ENCODE assay signal across 8 cellular contexts in the genomic region with DNA sequence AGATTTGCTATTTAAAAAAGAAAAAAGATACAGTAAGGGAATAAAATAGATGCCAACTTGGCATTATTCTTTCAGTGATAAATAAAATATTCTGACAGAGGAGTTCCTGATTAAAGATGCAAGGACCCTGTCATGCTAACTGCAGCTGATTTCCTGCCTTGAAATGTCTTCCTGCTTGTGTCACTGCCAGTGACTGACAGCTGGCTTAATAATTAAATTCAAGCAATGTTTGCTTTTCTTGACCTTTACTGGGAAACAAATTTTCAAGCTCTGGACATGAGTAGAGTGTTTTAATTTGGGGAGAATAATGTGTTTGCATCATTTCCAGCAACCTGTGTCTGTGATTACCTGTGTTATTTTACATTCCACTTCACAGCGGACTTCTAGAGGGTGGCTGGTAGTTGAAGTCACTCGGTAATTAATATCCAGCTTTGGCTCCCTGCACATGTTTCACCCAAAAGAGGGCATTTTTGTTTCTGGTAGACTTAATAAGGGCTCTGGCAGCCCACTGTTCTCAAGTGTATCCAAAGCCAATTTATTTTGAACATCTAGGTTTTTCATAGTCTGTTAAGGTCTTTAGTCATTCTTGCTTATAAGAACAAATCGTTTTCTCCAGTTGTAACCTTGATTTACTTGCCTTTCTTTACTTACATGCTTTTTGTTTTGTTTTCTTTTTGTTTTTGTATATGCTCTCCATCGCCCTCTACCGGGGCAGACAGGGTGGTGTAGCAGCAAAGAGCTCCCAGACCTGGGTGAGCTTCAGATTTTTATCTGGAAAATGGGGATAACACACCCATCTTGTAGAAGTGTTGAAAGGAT. TPM values are rescaled to one million over a fixed set of nuclear protein-coding genes. Genes with fewer than 3 reads are reported as not detected.
DNase-seq lines count a peak whose midpoint lies in the region; ATAC-seq and TF ChIP-seq lines count a peak whose summit lies in the region.

No MANE protein-coding gene starts in this region.

- no peak overlapping the region for H3K9ac ChIP-seq in neuronal stem cell (ENCODE audit: low read depth, low read length, poor library complexity)

- no peaks in the 10 kb centered on the region for H3K79me1 ChIP-seq in neuronal stem cell (ENCODE audit: low read depth, low read length)

- H3K27me3 ChIP-seq in esophagus muscularis mucosa (no peaks in the 10 kb centered on the region), neuronal stem cell (ENCODE audit: control insufficient read depth in 3 of 3, insufficient read depth in 3 of 3, low read depth in 1 of 3, low read length in 3 of 3) (no peaks in the 10 kb centered on the region)

- H2AK5ac ChIP-seq in neuronal stem cell (ENCODE audit: low read depth, low read length), result no peak overlapping the region

- no peak overlapping the region for H3K14ac ChIP-seq in neuronal stem cell (ENCODE audit: low read length)

- H3K36me3 ChIP-seq in esophagus muscularis mucosa (no peaks in the 10 kb centered on the region), neuronal stem cell (replicated peaks in 1 of 2; ENCODE audit: control insufficient read depth in 2 of 2, insufficient read depth in 2 of 2, low read length in 2 of 2) (no peaks in the 10 kb centered on the region)

- intact Hi-C loops in esophagus muscularis mucosa (cut with DNase I), result no loop called here

- TF ChIP-seq POLR2A in esophagus muscularis mucosa (IDR thresholded peaks at IDR 0.05; ENCODE audit: low read depth), result no peak

- TF ChIP-seq EP300 in esophagus muscularis mucosa (IDR thresholded peaks at IDR 0.05), result no peak

- no peak overlapping the region for H3K4ac ChIP-seq in neuronal stem cell (ENCODE audit: low read length)

- TF ChIP-seq CTCF in esophagus muscularis mucosa (IDR thresholded peaks at IDR 0.05), result peak; percentile 40 to 67 (median 41)

- ATAC-seq in GM21723 (IDR thresholded peaks at IDR 0.05; ENCODE audit: unreplicated experiment), result peak; percentile 75
- ATAC-seq in HG03095 (IDR thresholded peaks at IDR 0.05; ENCODE audit: unreplicated experiment), result no peak
- no peak for ATAC-seq in HG02840 (IDR thresholded peaks at IDR 0.05; ENCODE audit: low FRiP score, unreplicated experiment)

- DNase-seq in DMS114 treated with DMSO at 0.1 percent for 48 hours (lab: John Stamatoyannopoulos, UW; ENCODE audit: unreplicated experiment) (peak; percentile 4), NCI-H2227 treated with DMSO at 0.1 percent for 48 hours (lab: John Stamatoyannopoulos, UW) (peak; percentile 20), esophagus muscularis mucosa (ENCODE audit: extremely low spot score) (no peak), neuronal stem cell (ENCODE audit: low spot score) (no peak)
- DNase-seq in activated CD8-positive, alpha-beta memory T cell treated with anti-CD3 and anti-CD28 coated beads for 1 hour (ENCODE audit: extremely low read depth in 1 of 2, low read depth in 1 of 2), result peak; percentile 8 to 42

- no peak overlapping the region for H2BK15ac ChIP-seq in neuronal stem cell (ENCODE audit: low read length)

- peak overlapping the region; percentile 57 for H2AFZ ChIP-seq in neuronal stem cell (ENCODE audit: low read length)

- H3K27ac ChIP-seq in esophagus muscularis mucosa (replicated peaks in 1 of 4) (no peak overlapping the region), neuronal stem cell (replicated peaks; ENCODE audit: low read length) (no peak overlapping the region)

- H3K18ac ChIP-seq in neuronal stem cell (ENCODE audit: low read length), result no peak overlapping the region

- no peak overlapping the region for H2BK12ac ChIP-seq in neuronal stem cell (ENCODE audit: low read length)

- H4K8ac ChIP-seq in neuronal stem cell (ENCODE audit: low read depth, low read length), result no peak overlapping the region

- H2BK5ac ChIP-seq in neuronal stem cell (ENCODE audit: low read length), result no peak overlapping the region

- H3K9me3 ChIP-seq in esophagus muscularis mucosa (peaks cover 0 to 3% (median 0%) of the 10 kb centered on the region in 4 donors), neuronal stem cell (replicated peaks in 1 of 2; ENCODE audit: control insufficient read depth in 2 of 2, insufficient read depth in 1 of 2, low read depth in 1 of 2, low read length in 2 of 2) (no peaks in the 10 kb centered on the region)

- no peak overlapping the region for H2BK120ac ChIP-seq in neuronal stem cell (ENCODE audit: low read depth, low read length)

- H4K91ac ChIP-seq in neuronal stem cell (ENCODE audit: low read depth, low read length, poor library complexity), result no peak overlapping the region

- H3K4me1 ChIP-seq in esophagus muscularis mucosa (no peaks in the 10 kb centered on the region), neuronal stem cell (ENCODE audit: control insufficient read depth in 2 of 2, insufficient read depth in 1 of 2, low read depth in 1 of 2, low read length in 2 of 2) (no peaks in the 10 kb centered on the region)

- no peak overlapping the region for H3K4me2 ChIP-seq in neuronal stem cell (ENCODE audit: insufficient read depth, low read length, poor library complexity, severe bottlenecking)

- no peak overlapping the region for H3K23ac ChIP-seq in neuronal stem cell (ENCODE audit: low read depth, low read length, poor library complexity)

- no peak overlapping the region for H3K4me3 ChIP-seq in esophagus muscularis mucosa
- no peak overlapping the region for H3K4me3 ChIP-seq in neuronal stem cell (ENCODE audit: low read length in 2 of 2)

- 43% methylated on average over 5 of the region's 5 CpGs for WGBS in esophagus muscularis mucosa
- no CpG with 5 or more reads among the region's 5 CpGs for WGBS in neuronal stem cell (ENCODE audit: extremely low coverage in 2 of 2, insufficient read length in 2 of 2, insufficient replicate concordance in 1 of 2), 2 donors

RNA-seq across cellular contexts. Expression of a gene that starts 48.5 kb away (rescaled TPM):
- total RNA-seq in esophagus muscularis mucosa, result not detected
- 0.60 TPM for polyA plus RNA-seq in neuronal stem cell (2013, experiment 1 of 2)
- 0.54 TPM for polyA plus RNA-seq in neuronal stem cell (2013, experiment 2 of 2)

Comparison
In these comparisons a context has a peak if more than half of its experiments do, and no peak if none do; other contexts are left out.
1. DNase-seq: peak in DMS114 treated with DMSO at 0.1 percent for 48 hours (single experiment), NCI-H2227 treated with DMSO at 0.1 percent for 48 hours (single experiment) and activated CD8-positive, alpha-beta memory T cell treated with anti-CD3 and anti-CD28 coated beads for 1 hour (2 of 2); none in esophagus muscularis mucosa (single experiment) and neuronal stem cell (single experiment).